1 cellular context compared by ENCODE assay signal in the genomic region with DNA sequence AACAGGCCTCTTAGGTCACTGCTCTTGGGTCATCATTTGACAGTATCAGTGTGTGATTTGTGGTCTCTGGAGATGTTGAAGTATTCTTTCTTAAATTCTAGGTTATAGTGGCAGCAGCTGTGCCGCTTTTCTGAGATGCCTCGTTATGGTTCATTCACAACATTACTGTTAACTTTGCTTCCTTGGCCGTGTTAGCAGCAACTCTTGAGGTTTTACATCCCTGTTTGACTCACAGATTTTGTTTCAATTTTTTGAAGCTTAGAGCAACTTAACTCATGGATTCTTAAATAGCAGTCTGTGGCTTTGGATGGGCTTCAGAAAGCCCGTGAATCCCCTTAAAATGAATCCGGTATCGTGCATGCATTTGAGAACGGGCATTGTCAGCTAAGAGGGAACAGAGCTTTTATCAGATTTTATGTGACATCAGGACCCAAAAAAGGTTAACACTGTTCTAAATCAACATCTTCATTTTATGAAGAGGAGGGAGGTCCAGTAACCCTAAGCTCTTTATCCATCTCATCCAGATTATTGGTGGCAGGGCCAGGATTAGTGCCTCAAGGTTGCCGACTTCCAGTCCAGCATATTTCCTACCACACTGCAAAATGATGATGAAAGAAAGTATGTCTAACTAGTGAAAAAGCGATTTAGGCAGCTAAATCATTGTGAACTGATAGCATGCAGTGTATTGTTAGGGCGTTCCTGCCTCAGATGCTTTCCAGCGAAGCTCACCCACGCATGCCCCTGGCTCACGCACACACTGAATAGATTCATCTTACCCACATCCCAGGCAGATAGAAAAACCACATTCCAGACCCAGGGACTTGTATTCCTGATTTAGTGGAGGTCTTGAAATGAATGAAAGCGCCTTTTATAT.
TF ChIP-seq lines count a peak whose summit lies in the region.

No MANE protein-coding gene starts in this region.

TF ChIP-seq in GM23338, 12 proteins besides CTCF, POLR2A, EP300 and RAD21 (continued from another document):
- TF ChIP-seq ZNF462 (CRISPR knock-in tag; IDR thresholded peaks at IDR 0.05) (no peak), ZNF114 (CRISPR knock-in tag; IDR thresholded peaks at IDR 0.05) (no peak), EZH2phosphoT487 (IDR thresholded peaks at IDR 0.05; ENCODE audit: unreplicated experiment) (no peak)
